Comparison of ENCODE assay signal across 12 cellular contexts in the genomic region with DNA sequence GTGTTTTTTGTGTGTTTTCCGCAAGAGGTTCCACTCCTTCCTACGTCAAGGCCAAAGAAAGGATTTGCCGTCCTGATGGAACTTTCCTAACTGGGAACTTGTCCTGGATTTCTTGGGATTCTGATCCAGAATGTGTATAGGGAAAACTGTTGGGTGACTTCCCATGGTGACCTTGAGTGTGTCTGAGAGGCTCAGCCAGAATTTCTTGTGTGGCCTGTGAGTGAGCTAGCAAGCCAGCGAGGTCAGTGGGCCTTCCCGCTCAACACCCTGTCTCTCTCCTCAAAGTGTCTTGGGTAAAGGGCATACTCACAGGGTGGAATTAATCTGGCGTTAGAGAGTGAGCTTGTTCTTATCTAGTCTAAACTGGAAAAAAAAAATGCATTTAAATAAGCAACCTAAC. TPM values are rescaled to one million over a fixed set of nuclear protein-coding genes. Genes with fewer than 3 reads are reported as not detected.
DNase-seq lines count a peak whose midpoint lies in the region; ATAC-seq and TF ChIP-seq lines count a peak whose summit lies in the region.
"Had no signal": no experiment of that assay in that cellular context is flagged by ENCODE, and none has a peak within 500 bp of the region (broad histone marks: within the 10 kb centered on the region; RNA-seq: fewer than 3 reads in every experiment).

No MANE protein-coding gene starts in this region.

- peak overlapping the region in 1 of 2 donors; percentile 18 for H3K4me3 ChIP-seq in ascending aorta
- no peak overlapping the region for H3K4me3 ChIP-seq in heart right ventricle
- H3K4me3 ChIP-seq in neural progenitor cell: no peak overlapping the region

- H3K27ac ChIP-seq in ascending aorta (peak overlapping the region; percentile 72 to 87), heart right ventricle (peak overlapping the region; percentile 15 to 75 (median 47)), neural progenitor cell (no peak overlapping the region)

- DNase-seq in ascending aorta (ENCODE audit: low spot score in 2 of 2) (no peak), heart right ventricle (peak; percentile 17 to 33), neural progenitor cell (ENCODE audit: low spot score) (no peak), type B pancreatic cell (ENCODE audit: extremely low spot score, unreplicated experiment) (no peak), DMS53 (lab: John Stamatoyannopoulos, UW) (no peak), NCI-H774 (lab: John Stamatoyannopoulos, UW) (no peak), A172 (ENCODE audit: low spot score) (no peak)
- DNase-seq in naive thymus-derived CD8-positive, alpha-beta T cell: no peak
- DNase-seq: activated CD4-positive, alpha-beta T cell treated with anti-CD3 and anti-CD28 coated beads, Interleukin-2, amount 10 ng/mL, durations not matched to agents 24 days and 14 days; activated effector memory CD4-positive, alpha-beta T cell treated with Interleukin-2 at 50 U/mL for 16 hours; stimulated activated naive CD8-positive, alpha-beta T cell treated with anti-CD3 and anti-CD28 coated beads, Interleukin-15, amount 100 ng/mL, for 72 hours had no signal

- H3K4me1 ChIP-seq in ascending aorta: peaks cover 4 to 51% of the 10 kb centered on the region in 2 donors
- peaks cover 3 to 49% (median 32%) of the 10 kb centered on the region in 9 donors for H3K4me1 ChIP-seq in heart right ventricle
- H3K4me1 ChIP-seq in neural progenitor cell: peaks cover 38% of the 10 kb centered on the region

- H3K27ac Mint-ChIP-seq in neural progenitor cell: peak overlapping the region; percentile 95
- H3K27ac Mint-ChIP-seq in type B pancreatic cell: peak overlapping the region; percentile 78
- peak overlapping the region in 1 of 10 donors; percentile 79 for H3K27ac Mint-ChIP-seq in naive thymus-derived CD8-positive, alpha-beta T cell
- H3K27ac Mint-ChIP-seq: activated CD4-positive, alpha-beta T cell treated with anti-CD3 and anti-CD28 coated beads, Interleukin-2, amount 10 ng/mL, durations not matched to agents 24 days and 14 days; progenitor cell of endocrine pancreas; stimulated activated naive CD8-positive, alpha-beta T cell treated with anti-CD3 and anti-CD28 coated beads, Interleukin-15, amount 100 ng/mL, for 72 hours had no signal

- H4K20me1 ChIP-seq in neural progenitor cell (ENCODE audit: low read depth): peaks cover 88% of the 10 kb centered on the region

- H3K27me3 Mint-ChIP-seq in neural progenitor cell (ENCODE audit: insufficient read depth, low read depth) (peaks cover 3% of the 10 kb centered on the region), type B pancreatic cell (no peaks in the 10 kb centered on the region)
- peaks cover 3 to 38% (median 18%) of the 10 kb centered on the region in 5 donors for H3K27me3 Mint-ChIP-seq in naive thymus-derived CD8-positive, alpha-beta T cell

- H3K27me3 ChIP-seq in ascending aorta (no peaks in the 10 kb centered on the region), heart right ventricle (no peaks in the 10 kb centered on the region), neural progenitor cell (no peaks in the 10 kb centered on the region)

- peak overlapping the region; percentile 33 for H3K4me2 ChIP-seq in neural progenitor cell

- no peak for TF ChIP-seq CTCF in ascending aorta (IDR thresholded peaks at IDR 0.05)
- TF ChIP-seq CTCF in heart right ventricle (IDR thresholded peaks at IDR 0.05): no peak
- TF ChIP-seq CTCF in neural progenitor cell (IDR thresholded peaks at IDR 0.05): no peak
- no peak for TF ChIP-seq CTCF in type B pancreatic cell (conservative IDR thresholded peaks at IDR 0.05)

- intact Hi-C loops in ascending aorta (cut with DNase I) (loop anchor here (1.0 kb wide), 1 partner anchor 19 kb away; no protein-coding TSS in a partner anchor), heart right ventricle (cut with DNase I) (no loop called here)

- peaks cover 83% of the 10 kb centered on the region for H3K4me1 Mint-ChIP-seq in neural progenitor cell
- peaks cover 73% of the 10 kb centered on the region for H3K4me1 Mint-ChIP-seq in type B pancreatic cell (ENCODE audit: unreplicated experiment)
- H3K4me1 Mint-ChIP-seq in naive thymus-derived CD8-positive, alpha-beta T cell: peaks cover 9 to 17% (median 16%) of the 10 kb centered on the region in 4 donors

- POLR2A ChIA-PET in naive thymus-derived CD8-positive, alpha-beta T cell (lab: Charles Lee): no interaction called here

- no peak overlapping the region for H3K9ac ChIP-seq in neural progenitor cell

- peaks cover 14% of the 10 kb centered on the region for H3F3A ChIP-seq in neural progenitor cell (ENCODE audit: low read depth)

- H3K4me3 Mint-ChIP-seq in neural progenitor cell: peak overlapping the region; percentile 64
- peak overlapping the region; percentile 46 for H3K4me3 Mint-ChIP-seq in type B pancreatic cell
- no peak overlapping the region for H3K4me3 Mint-ChIP-seq in naive thymus-derived CD8-positive, alpha-beta T cell
- H3K4me3 Mint-ChIP-seq: activated CD4-positive, alpha-beta T cell treated with anti-CD3 and anti-CD28 coated beads, Interleukin-2, amount 10 ng/mL, durations not matched to agents 24 days and 14 days; stimulated activated naive CD8-positive, alpha-beta T cell treated with anti-CD3 and anti-CD28 coated beads, Interleukin-15, amount 100 ng/mL, for 72 hours had no signal

- H3K9me3 ChIP-seq in ascending aorta: no peaks in the 10 kb centered on the region
- no peaks in the 10 kb centered on the region for H3K9me3 ChIP-seq in heart right ventricle
- no peaks in the 10 kb centered on the region for H3K9me3 ChIP-seq in neural progenitor cell (ENCODE audit: low read depth)

- H2AFZ ChIP-seq in neural progenitor cell (replicated peaks): no peak overlapping the region

- peaks cover 98% of the 10 kb centered on the region for H3K79me2 ChIP-seq in neural progenitor cell (ENCODE audit: low read depth)

- WGBS in heart right ventricle, 2 donors: 51 to 54% methylated on average over 6 of the region's 6 CpGs

- H3K36me3 ChIP-seq in ascending aorta (no peaks in the 10 kb centered on the region), heart right ventricle (no peaks in the 10 kb centered on the region), neural progenitor cell (no peaks in the 10 kb centered on the region)

- peaks cover 16% of the 10 kb centered on the region for H3K36me3 Mint-ChIP-seq in neural progenitor cell
- H3K36me3 Mint-ChIP-seq in type B pancreatic cell: peaks cover 4% of the 10 kb centered on the region
- no peaks in the 10 kb centered on the region for H3K36me3 Mint-ChIP-seq in naive thymus-derived CD8-positive, alpha-beta T cell

- ATAC-seq in heart right ventricle: peak; percentile 59 to 74 (median 68)
- no peak for ATAC-seq in naive thymus-derived CD8-positive, alpha-beta T cell
- ATAC-seq: stimulated activated naive CD8-positive, alpha-beta T cell treated with anti-CD3 and anti-CD28 coated beads, Interleukin-15, amount 100 ng/mL, for 72 hours had no signal

- no peaks in the 10 kb centered on the region for H3K9me3 Mint-ChIP-seq in neural progenitor cell
- H3K9me3 Mint-ChIP-seq in type B pancreatic cell: no peaks in the 10 kb centered on the region
- no peaks in the 10 kb centered on the region for H3K9me3 Mint-ChIP-seq in naive thymus-derived CD8-positive, alpha-beta T cell
- H3K9me3 Mint-ChIP-seq: activated CD4-positive, alpha-beta T cell treated with anti-CD3 and anti-CD28 coated beads, Interleukin-2, amount 10 ng/mL, durations not matched to agents 24 days and 14 days; stimulated activated naive CD8-positive, alpha-beta T cell treated with anti-CD3 and anti-CD28 coated beads, Interleukin-15, amount 100 ng/mL, for 72 hours had no signal

RNA-seq across cellular contexts. Expression of a gene that starts 20.3 kb away (rescaled TPM):
- total RNA-seq in ascending aorta (49.1 TPM), heart right ventricle (1 to 10 TPM; 4.4 to 7.7 (median 6.3) TPM), neural progenitor cell (ENCODE audit: low replicate concordance) (4.1 and 12.0 TPM in 2 replicates), type B pancreatic cell (ENCODE audit: low replicate concordance) (17.9 and 23.1 TPM in 2 replicates)
- 1 to 10 TPM; 1.8 to 2.2 TPM for polyA plus RNA-seq in heart right ventricle
- total RNA-seq in naive thymus-derived CD8-positive, alpha-beta T cell: under 1 TPM; 0.60 to 0.69 TPM
- polyA plus RNA-seq in naive thymus-derived CD8-positive, alpha-beta T cell: under 1 TPM in 2 of 3 donors, not detected in 1; 0.08 TPM
- total RNA-seq in A172 (2014; rRNA removed; shearing (Covaris generic)): 3.0 and 3.8 TPM in 2 replicates

Comparison
In these comparisons a context has a peak if more than half of its experiments do, and no peak if none do; other contexts are left out.
1. DNase-seq: peak in heart right ventricle (2 of 2); none in ascending aorta (0 of 2), neural progenitor cell (single experiment), type B pancreatic cell (single experiment), naive thymus-derived CD8-positive, alpha-beta T cell (0 of 10), DMS53 (single experiment), NCI-H774 (single experiment) and A172 (single experiment).
2. ATAC-seq: peak in heart right ventricle (8 of 8); none in naive thymus-derived CD8-positive, alpha-beta T cell (0 of 2).
3. H3K4me3 Mint-ChIP-seq: peak in neural progenitor cell (single experiment) and type B pancreatic cell (single experiment); none in naive thymus-derived CD8-positive, alpha-beta T cell (0 of 10).